In the genomic region with DNA sequence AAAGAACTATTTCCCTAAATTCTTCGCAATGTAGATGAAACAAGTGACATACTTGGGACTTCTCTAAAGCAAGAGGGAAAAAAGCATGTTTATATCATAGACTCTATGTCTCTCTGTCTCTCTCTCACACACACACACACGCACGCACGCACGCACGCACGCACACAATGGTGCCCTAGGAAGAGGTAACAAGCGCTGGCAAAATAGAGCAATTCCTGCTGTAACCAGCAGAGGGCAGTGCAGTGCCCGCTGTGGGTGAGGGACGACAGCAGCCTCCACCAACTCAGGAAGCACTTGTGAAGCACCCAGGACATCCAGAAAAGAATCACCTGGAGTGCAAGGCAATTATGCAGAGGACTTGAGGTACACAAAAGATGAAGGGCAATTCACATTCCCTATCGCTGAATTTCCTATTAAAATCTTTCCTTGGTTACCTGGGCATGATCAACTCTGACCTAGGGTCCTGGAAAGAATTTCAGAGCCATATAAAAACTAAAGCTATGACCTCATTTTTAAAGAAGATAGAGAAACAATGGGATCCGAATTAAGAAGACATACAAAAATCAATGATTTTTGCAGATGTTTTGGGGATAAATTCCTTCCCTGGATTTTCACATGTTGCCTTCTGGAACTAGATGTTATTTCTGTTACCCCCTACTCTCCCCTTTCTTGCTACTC, we compare ENCODE assay signal across 8 cellular contexts.
DNase-seq lines count a peak whose midpoint lies in the region; ATAC-seq and TF ChIP-seq lines count a peak whose summit lies in the region.

No MANE protein-coding gene starts in this region.

- intact Hi-C loops in mucosa of descending colon (cut with DNase I, micrococcal nuclease), result no loop called here

- ATAC-seq in GM19023 (IDR thresholded peaks at IDR 0.05; ENCODE audit: unreplicated experiment), result peak; percentile 94
- ATAC-seq in HG03108 (IDR thresholded peaks at IDR 0.05; ENCODE audit: unreplicated experiment), result peak; percentile 78
- peak; percentile 97 for ATAC-seq in mucosa of descending colon

- H3K9me3 ChIP-seq in BE2C (no peaks in the 10 kb centered on the region), mucosa of descending colon (no peaks in the 10 kb centered on the region)

- no peaks in the 10 kb centered on the region for H3K27me3 ChIP-seq in BE2C

- H3K4me3 ChIP-seq in BE2C (ENCODE audit: low read depth, low read length), result 0 out of 2 replicates have a peak overlapping the region, but pooled peaks have one; percentile 6
- H3K4me3 ChIP-seq in mucosa of descending colon, result no peak overlapping the region

- H3K36me3 ChIP-seq in BE2C (no peaks in the 10 kb centered on the region), mucosa of descending colon (ENCODE audit: low read depth) (no peaks in the 10 kb centered on the region)

- TF ChIP-seq CTCF in BE2C (IDR thresholded peaks at IDR 0.05; ENCODE audit: low read depth, low read length), result peak; percentile 80
- peak; percentile 73 for TF ChIP-seq CTCF in mucosa of descending colon (IDR thresholded peaks at IDR 0.05)

- H3K4me1 ChIP-seq in BE2C (peaks cover 3% of the 10 kb centered on the region), mucosa of descending colon (ENCODE audit: low read depth) (no peaks in the 10 kb centered on the region)

- DNase-seq in BE2C (peak; percentile 68), NCI-H2171 treated with DMSO at 0.1 percent for 48 hours (lab: John Stamatoyannopoulos, UW) (peak; percentile 26), ecto neural progenitor cell (ENCODE audit: low spot score) (peak; percentile 86), mucosa of descending colon (peak; percentile 55 to 74 (median 68))
- DNase-seq in activated CD4-positive, alpha-beta T cell treated with anti-CD3 and anti-CD28 coated beads for 48 hours, result peak; percentile 83
- DNase-seq in stimulated activated CD8-positive, alpha-beta memory T cell treated with anti-CD3 and anti-CD28 coated beads, Interleukin-7, amount 100 ng/mL, for 48 hours (ENCODE audit: extremely low read depth in 1 of 2, low read depth in 1 of 2), result peak; percentile 30 to 44

Comparison
In these comparisons a context has a peak if more than half of its experiments do, and no peak if none do; other contexts are left out.
1. DNase-seq: peak in every context shown above with its lines; median percentile 86 in ecto neural progenitor cell; 83 in activated CD4-positive, alpha-beta T cell treated with anti-CD3 and anti-CD28 coated beads for 48 hours; 68 in BE2C; 68 in mucosa of descending colon; 37 in stimulated activated CD8-positive, alpha-beta memory T cell treated with anti-CD3 and anti-CD28 coated beads, Interleukin-7, amount 100 ng/mL, for 48 hours; 26 in NCI-H2171 treated with DMSO at 0.1 percent for 48 hours.